ENCODE assay signal across 15 cellular contexts in the genomic region with DNA sequence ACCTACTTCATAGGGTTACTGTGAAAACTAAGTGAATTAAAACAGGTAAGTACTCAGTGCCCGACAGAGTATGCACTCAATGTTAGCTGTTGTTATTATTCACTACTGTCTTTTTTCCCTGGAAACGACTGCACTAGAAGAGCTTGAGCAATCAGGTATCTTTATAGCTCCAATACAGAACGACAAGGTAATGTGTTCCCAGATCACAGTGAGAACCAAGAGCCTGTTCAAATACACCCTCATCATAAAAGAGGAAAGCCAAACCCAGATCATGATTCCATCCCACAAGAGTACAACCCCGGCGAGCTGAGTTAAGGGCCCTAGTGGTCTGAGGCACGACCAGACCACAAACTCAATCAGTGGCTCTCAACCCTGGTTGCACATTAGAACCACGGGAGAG. TPM values are rescaled to one million over a fixed set of nuclear protein-coding genes. Genes with fewer than 3 reads are reported as not detected.
DNase-seq lines count a peak whose midpoint lies in the region; ATAC-seq and TF ChIP-seq lines count a peak whose summit lies in the region.
"Had no signal": no experiment of that assay in that cellular context is flagged by ENCODE, and none has a peak within 500 bp of the region (broad histone marks: within the 10 kb centered on the region; RNA-seq: fewer than 3 reads in every experiment).

No MANE protein-coding gene starts in this region.

- no peak overlapping the region for H3K4me3 ChIP-seq in tibial nerve
- H3K4me3 ChIP-seq: A549 had no signal

- no peaks in the 10 kb centered on the region for H3K9me3 ChIP-seq in tibial nerve
- H3K9me3 ChIP-seq: A549, Caco-2 had no signal

- no peaks in the 10 kb centered on the region for H3K9me3 Mint-ChIP-seq in activated naive CD8-positive, alpha-beta T cell treated with anti-CD3 and anti-CD28 coated beads, Interleukin-2, amount 50 U/mL, for 24 hours
- H3K9me3 Mint-ChIP-seq: CD14-positive monocyte; CD8-positive, alpha-beta memory T cell had no signal

- intact Hi-C loops in posterior vena cava (cut with DNase I): no loop called here

- peaks cover 4 to 88% (median 20%) of the 10 kb centered on the region in 3 donors for H3K36me3 ChIP-seq in tibial nerve

- WGBS in tibial nerve, 2 donors: 80 to 87% methylated on average over 7 of the region's 7 CpGs

- H3K27me3 ChIP-seq in layer of hippocampus (ENCODE audit: control insufficient read depth, insufficient read depth, low read length) (no peaks in the 10 kb centered on the region), tibial nerve (no peaks in the 10 kb centered on the region)

- H3K4me1 Mint-ChIP-seq in activated naive CD8-positive, alpha-beta T cell treated with anti-CD3 and anti-CD28 coated beads, Interleukin-2, amount 50 U/mL, for 24 hours: no peaks in the 10 kb centered on the region
- H3K4me1 Mint-ChIP-seq: CD14-positive monocyte had no signal

- DNase-seq in posterior vena cava (ENCODE audit: low spot score) (peak; percentile 13), activated gamma-delta T cell treated with Interleukin-2 at 50 U/mL for 16 hours (no peak), tibial nerve (ENCODE audit: low spot score in 2 of 2) (no peak)
- DNase-seq in activated naive CD8-positive, alpha-beta T cell treated with anti-CD3 and anti-CD28 coated beads, Interleukin-2, amount 50 U/mL, for 24 hours: no peak
- DNase-seq: Caco-2; CD8-positive, alpha-beta memory T cell; DND-41; GF-D8 had no signal

- TF ChIP-seq POLR2A in tibial nerve (IDR thresholded peaks at IDR 0.05): no peak

- TF ChIP-seq EP300 in tibial nerve (IDR thresholded peaks at IDR 0.05): no peak

- no peak overlapping the region for H3K27ac Mint-ChIP-seq in activated naive CD8-positive, alpha-beta T cell treated with anti-CD3 and anti-CD28 coated beads, Interleukin-2, amount 50 U/mL, for 24 hours

- H3K27ac ChIP-seq in angular gyrus (ENCODE audit: low read depth, low read length): peak overlapping the region; percentile 1
- peak overlapping the region; percentile 48 for H3K27ac ChIP-seq in layer of hippocampus (ENCODE audit: low read depth, low read length)
- no peak overlapping the region for H3K27ac ChIP-seq in tibial nerve
- H3K27ac ChIP-seq: A549, HL-60 had no signal

- ATAC-seq in activated naive CD8-positive, alpha-beta T cell treated with anti-CD3 and anti-CD28 coated beads, Interleukin-2, amount 50 U/mL, for 24 hours: no peak
- ATAC-seq: A549, HCT116 had no signal

- no peak for TF ChIP-seq CTCF in tibial nerve (IDR thresholded peaks at IDR 0.05)

- peaks cover 34% of the 10 kb centered on the region for H3K36me3 Mint-ChIP-seq in activated naive CD8-positive, alpha-beta T cell treated with anti-CD3 and anti-CD28 coated beads, Interleukin-2, amount 50 U/mL, for 24 hours (ENCODE audit: low read depth)

- no peaks in the 10 kb centered on the region for H3K27me3 Mint-ChIP-seq in activated naive CD8-positive, alpha-beta T cell treated with anti-CD3 and anti-CD28 coated beads, Interleukin-2, amount 50 U/mL, for 24 hours
- H3K27me3 Mint-ChIP-seq: CD8-positive, alpha-beta memory T cell had no signal

- peaks cover 0 to 17% (median 0%) of the 10 kb centered on the region in 4 donors for H3K4me1 ChIP-seq in tibial nerve
- H3K4me1 ChIP-seq: A549 had no signal

- no peak overlapping the region for H3K4me3 Mint-ChIP-seq in activated naive CD8-positive, alpha-beta T cell treated with anti-CD3 and anti-CD28 coated beads, Interleukin-2, amount 50 U/mL, for 24 hours
- H3K4me3 Mint-ChIP-seq: CD14-positive monocyte; CD8-positive, alpha-beta memory T cell had no signal

RNA-seq across cellular contexts. Expression of a gene that starts 9.8 kb away (rescaled TPM):
- total RNA-seq in posterior vena cava: 10 to 100 TPM; 25.4 to 28.2 TPM
- 10 to 100 TPM; 38.1 to 45.8 (median 43.9) TPM for total RNA-seq in tibial nerve

RNA-seq across cellular contexts. Expression of a gene that starts 32.9 kb away (rescaled TPM):
- total RNA-seq in posterior vena cava: under 1 TPM; 0.19 to 0.23 TPM
- under 1 TPM in 3 of 4 donors, not detected in 1; 0.30 to 0.66 (median 0.63) TPM for total RNA-seq in tibial nerve
- total RNA-seq: Caco-2; CD8-positive, alpha-beta memory T cell; H4 had no signal

RNA-seq across cellular contexts. Expression of a gene that starts 42.1 kb away (rescaled TPM):
- 10 to 100 TPM; 12.0 to 15.5 TPM for total RNA-seq in posterior vena cava
- total RNA-seq in tibial nerve: 10 to 100 TPM; 16.3 to 36.9 (median 21.5) TPM

RNA-seq across cellular contexts. Expression of a gene that starts 48.7 kb away (rescaled TPM):
- 10 to 100 TPM; 43.3 to 50.4 TPM for total RNA-seq in posterior vena cava
- total RNA-seq in tibial nerve: 10 to 100 TPM; 33.2 to 58.5 (median 39.7) TPM

Comparison
In these comparisons a context has a peak if more than half of its experiments do, and no peak if none do; other contexts are left out.
1. H3K27ac ChIP-seq: peak in angular gyrus (single experiment) and layer of hippocampus (single experiment); none in tibial nerve (0 of 4).